Comparison of ENCODE assay signal across 1 cellular context in the genomic region with DNA sequence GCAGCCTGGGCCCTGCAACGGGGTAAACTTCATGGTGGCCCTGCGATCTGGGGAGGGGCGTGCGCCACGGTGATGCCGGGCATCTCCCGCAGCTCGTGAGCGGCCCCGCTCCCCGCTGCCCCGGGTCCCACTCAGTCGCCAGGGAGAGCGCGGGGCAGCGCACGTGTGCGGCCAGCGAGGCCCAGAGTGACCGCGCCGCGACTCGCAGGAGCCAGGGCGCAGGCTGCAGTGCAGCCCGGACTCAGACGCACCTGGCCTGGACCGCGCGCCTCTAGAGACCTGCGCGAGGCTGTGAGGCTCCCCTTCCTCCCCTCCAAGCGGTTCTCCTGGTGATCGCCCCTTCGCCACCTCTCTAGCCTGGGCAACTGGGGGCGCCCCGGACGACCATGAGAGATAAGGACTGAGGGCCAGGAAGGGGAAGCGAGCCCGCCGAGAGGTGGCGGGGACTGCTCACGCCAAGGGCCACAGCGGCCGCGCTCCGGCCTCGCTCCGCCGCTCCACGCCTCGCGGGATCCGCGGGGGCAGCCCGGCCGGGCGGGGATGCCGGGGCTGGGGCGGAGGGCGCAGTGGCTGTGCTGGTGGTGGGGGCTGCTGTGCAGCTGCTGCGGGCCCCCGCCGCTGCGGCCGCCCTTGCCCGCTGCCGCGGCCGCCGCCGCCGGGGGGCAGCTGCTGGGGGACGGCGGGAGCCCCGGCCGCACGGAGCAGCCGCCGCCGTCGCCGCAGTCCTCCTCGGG.
TF ChIP-seq lines count a peak whose summit lies in the region.

No MANE protein-coding gene starts in this region.

TF ChIP-seq in HEK293, 187 proteins besides CTCF, POLR2A, EP300 and RAD21 (continued from another document):
- TF ChIP-seq, protein P1, sequence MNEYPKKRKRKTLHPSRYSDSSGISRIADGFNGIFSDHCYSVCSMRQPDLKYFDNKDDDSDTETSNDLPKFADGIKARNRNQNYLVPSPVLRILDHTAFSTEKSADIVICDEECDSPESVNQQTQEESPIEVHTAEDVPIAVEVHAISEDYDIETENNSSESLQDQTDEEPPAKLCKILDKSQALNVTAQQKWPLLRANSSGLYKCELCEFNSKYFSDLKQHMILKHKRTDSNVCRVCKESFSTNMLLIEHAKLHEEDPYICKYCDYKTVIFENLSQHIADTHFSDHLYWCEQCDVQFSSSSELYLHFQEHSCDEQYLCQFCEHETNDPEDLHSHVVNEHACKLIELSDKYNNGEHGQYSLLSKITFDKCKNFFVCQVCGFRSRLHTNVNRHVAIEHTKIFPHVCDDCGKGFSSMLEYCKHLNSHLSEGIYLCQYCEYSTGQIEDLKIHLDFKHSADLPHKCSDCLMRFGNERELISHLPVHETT (tag by site-specific recombination; IDR thresholded peaks at IDR 0.05): no peak
- TF ChIP-seq, protein P2, sequence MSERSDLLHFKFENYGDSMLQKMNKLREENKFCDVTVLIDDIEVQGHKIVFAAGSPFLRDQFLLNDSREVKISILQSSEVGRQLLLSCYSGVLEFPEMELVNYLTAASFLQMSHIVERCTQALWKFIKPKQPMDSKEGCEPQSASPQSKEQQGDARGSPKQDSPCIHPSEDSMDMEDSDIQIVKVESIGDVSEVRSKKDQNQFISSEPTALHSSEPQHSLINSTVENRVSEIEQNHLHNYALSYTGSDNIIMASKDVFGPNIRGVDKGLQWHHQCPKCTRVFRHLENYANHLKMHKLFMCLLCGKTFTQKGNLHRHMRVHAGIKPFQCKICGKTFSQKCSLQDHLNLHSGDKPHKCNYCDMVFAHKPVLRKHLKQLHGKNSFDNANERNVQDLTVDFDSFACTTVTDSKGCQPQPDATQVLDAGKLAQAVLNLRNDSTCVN (tag by site-specific recombination; optimal IDR thresholded peaks at IDR 0.05): peak; percentile 94
- TF ChIP-seq ZFP37 (tag by site-specific recombination; IDR thresholded peaks at IDR 0.05): no peak
- TF ChIP-seq ZNF133 (tag by site-specific recombination; IDR thresholded peaks at IDR 0.05): no peak
- no peak for TF ChIP-seq ZNF140 (tag by site-specific recombination; IDR thresholded peaks at IDR 0.05)
- TF ChIP-seq ZEB2 (tag by site-specific recombination; IDR thresholded peaks at IDR 0.05): 0 out of 2 replicates have a peak, but pooled peaks have one; percentile 13
- TF ChIP-seq ZNF433 (tag by site-specific recombination; IDR thresholded peaks at IDR 0.05; ENCODE audit: low read depth): no peak
- TF ChIP-seq, protein P3, sequence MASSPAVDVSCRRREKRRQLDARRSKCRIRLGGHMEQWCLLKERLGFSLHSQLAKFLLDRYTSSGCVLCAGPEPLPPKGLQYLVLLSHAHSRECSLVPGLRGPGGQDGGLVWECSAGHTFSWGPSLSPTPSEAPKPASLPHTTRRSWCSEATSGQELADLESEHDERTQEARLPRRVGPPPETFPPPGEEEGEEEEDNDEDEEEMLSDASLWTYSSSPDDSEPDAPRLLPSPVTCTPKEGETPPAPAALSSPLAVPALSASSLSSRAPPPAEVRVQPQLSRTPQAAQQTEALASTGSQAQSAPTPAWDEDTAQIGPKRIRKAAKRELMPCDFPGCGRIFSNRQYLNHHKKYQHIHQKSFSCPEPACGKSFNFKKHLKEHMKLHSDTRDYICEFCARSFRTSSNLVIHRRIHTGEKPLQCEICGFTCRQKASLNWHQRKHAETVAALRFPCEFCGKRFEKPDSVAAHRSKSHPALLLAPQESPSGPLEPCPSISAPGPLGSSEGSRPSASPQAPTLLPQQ (tag by site-specific recombination; IDR thresholded peaks at IDR 0.05): peak; percentile 67
- no peak for TF ChIP-seq ZNF830 (tag by site-specific recombination; IDR thresholded peaks at IDR 0.05; ENCODE audit: low read depth)
- no peak for TF ChIP-seq ZNF302 (tag by site-specific recombination; IDR thresholded peaks at IDR 0.05; ENCODE audit: low read depth)
- TF ChIP-seq ZBTB1 (tag by site-specific recombination; IDR thresholded peaks at IDR 0.05): no peak
- no peak; the same call in 1 of the 2 replicates for TF ChIP-seq KLF16 (tag by site-specific recombination; IDR thresholded peaks at IDR 0.05)
- TF ChIP-seq ZNF623 (tag by site-specific recombination; IDR thresholded peaks at IDR 0.05): no peak
- no peak for TF ChIP-seq KLF8 (tag by site-specific recombination; IDR thresholded peaks at IDR 0.05)
- no peak for TF ChIP-seq ZNF654 (tag by site-specific recombination; IDR thresholded peaks at IDR 0.05; ENCODE audit: low read depth)
- no peak for TF ChIP-seq GLI2 (tag by site-specific recombination; IDR thresholded peaks at IDR 0.05; ENCODE audit: borderline replicate concordance, low read depth)
- TF ChIP-seq ZNF837 (tag by site-specific recombination; IDR thresholded peaks at IDR 0.05): 0 out of 2 replicates have a peak, but pooled peaks have one; percentile 31
- TF ChIP-seq ZNF76 (tag by site-specific recombination; IDR thresholded peaks at IDR 0.05; ENCODE audit: borderline replicate concordance, low read depth): peak; percentile 46; the same call in 1 of the 2 replicates
- 0 out of 2 replicates have a peak, but pooled peaks have one; percentile 13 for TF ChIP-seq ZNF24 (tag by site-specific recombination; IDR thresholded peaks at IDR 0.05)
- TF ChIP-seq, protein P4, sequence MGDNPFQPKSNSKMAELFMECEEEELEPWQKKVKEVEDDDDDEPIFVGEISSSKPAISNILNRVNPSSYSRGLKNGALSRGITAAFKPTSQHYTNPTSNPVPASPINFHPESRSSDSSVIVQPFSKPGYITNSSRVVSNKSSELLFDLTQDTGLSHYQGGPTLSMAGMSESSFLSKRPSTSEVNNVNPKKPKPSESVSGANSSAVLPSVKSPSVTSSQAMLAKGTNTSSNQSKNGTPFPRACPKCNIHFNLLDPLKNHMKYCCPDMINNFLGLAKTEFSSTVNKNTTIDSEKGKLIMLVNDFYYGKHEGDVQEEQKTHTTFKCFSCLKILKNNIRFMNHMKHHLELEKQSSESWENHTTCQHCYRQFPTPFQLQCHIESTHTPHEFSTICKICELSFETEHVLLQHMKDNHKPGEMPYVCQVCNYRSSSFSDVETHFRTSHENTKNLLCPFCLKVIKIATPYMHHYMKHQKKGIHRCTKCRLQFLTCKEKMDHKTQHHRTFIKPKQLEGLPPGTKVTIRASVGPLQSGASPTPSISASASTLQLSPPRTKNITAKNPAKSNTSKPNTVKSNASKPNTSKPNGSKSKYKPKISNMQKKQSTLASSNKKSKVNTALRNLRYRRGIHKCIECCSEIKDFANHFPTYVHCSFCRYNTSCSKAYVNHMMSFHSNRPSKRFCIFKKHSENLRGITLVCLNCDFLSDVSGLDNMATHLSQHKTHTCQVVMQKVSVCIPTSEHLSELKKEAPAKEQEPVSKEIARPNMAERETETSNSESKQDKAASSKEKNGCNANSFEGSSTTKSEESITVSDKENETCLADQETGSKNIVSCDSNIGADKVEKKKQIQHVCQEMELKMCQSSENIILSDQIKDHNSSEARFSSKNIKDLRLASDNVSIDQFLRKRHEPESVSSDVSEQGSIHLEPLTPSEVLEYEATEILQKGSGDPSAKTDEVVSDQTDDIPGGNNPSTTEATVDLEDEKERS (tag by site-specific recombination; IDR thresholded peaks at IDR 0.05): no peak
- no peak for TF ChIP-seq ZNF701 (tag by site-specific recombination; IDR thresholded peaks at IDR 0.05)
- TF ChIP-seq SP7 (tag by site-specific recombination; IDR thresholded peaks at IDR 0.05): no peak
- TF ChIP-seq ZNF335 (tag by site-specific recombination; conservative IDR thresholded peaks at IDR 0.05): no peak
- TF ChIP-seq YY2 (tag by site-specific recombination; IDR thresholded peaks at IDR 0.05): no peak
- TF ChIP-seq ZNF221 (tag by site-specific recombination; IDR thresholded peaks at IDR 0.05; ENCODE audit: borderline replicate concordance): no peak
- TF ChIP-seq ZNF23 (tag by site-specific recombination; IDR thresholded peaks at IDR 0.05; ENCODE audit: borderline replicate concordance): no peak
- no peak for TF ChIP-seq ZNF311 (tag by site-specific recombination; IDR thresholded peaks at IDR 0.05; ENCODE audit: borderline replicate concordance)
- TF ChIP-seq, protein P5, sequence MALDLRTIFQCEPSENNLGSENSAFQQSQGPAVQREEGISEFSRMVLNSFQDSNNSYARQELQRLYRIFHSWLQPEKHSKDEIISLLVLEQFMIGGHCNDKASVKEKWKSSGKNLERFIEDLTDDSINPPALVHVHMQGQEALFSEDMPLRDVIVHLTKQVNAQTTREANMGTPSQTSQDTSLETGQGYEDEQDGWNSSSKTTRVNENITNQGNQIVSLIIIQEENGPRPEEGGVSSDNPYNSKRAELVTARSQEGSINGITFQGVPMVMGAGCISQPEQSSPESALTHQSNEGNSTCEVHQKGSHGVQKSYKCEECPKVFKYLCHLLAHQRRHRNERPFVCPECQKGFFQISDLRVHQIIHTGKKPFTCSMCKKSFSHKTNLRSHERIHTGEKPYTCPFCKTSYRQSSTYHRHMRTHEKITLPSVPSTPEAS (tag by site-specific recombination; IDR thresholded peaks at IDR 0.05): no peak
- TF ChIP-seq ZNF121 (tag by site-specific recombination; IDR thresholded peaks at IDR 0.05): no peak
- no peak; the same call in 1 of the 2 replicates for TF ChIP-seq ZBTB17 (tag by site-specific recombination; IDR thresholded peaks at IDR 0.05)
- TF ChIP-seq, protein P6, sequence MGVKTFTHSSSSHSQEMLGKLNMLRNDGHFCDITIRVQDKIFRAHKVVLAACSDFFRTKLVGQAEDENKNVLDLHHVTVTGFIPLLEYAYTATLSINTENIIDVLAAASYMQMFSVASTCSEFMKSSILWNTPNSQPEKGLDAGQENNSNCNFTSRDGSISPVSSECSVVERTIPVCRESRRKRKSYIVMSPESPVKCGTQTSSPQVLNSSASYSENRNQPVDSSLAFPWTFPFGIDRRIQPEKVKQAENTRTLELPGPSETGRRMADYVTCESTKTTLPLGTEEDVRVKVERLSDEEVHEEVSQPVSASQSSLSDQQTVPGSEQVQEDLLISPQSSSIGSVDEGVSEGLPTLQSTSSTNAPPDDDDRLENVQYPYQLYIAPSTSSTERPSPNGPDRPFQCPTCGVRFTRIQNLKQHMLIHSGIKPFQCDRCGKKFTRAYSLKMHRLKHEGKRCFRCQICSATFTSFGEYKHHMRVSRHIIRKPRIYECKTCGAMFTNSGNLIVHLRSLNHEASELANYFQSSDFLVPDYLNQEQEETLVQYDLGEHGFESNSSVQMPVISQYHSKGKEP (tag by site-specific recombination; IDR thresholded peaks at IDR 0.05): no peak
- TF ChIP-seq ZNF157 (tag by site-specific recombination; IDR thresholded peaks at IDR 0.05): no peak
- TF ChIP-seq ZNF548 (tag by site-specific recombination; IDR thresholded peaks at IDR 0.05): no peak
- no peak for TF ChIP-seq ZNF350 (tag by site-specific recombination; IDR thresholded peaks at IDR 0.05)
- no peak for TF ChIP-seq ZNF600 (tag by site-specific recombination; IDR thresholded peaks at IDR 0.05)
- peak; percentile 62 for TF ChIP-seq GLIS2 (tag by site-specific recombination; IDR thresholded peaks at IDR 0.05)
- no peak for TF ChIP-seq ZNF114 (tag by site-specific recombination; IDR thresholded peaks at IDR 0.05)
- TF ChIP-seq, protein P7, sequence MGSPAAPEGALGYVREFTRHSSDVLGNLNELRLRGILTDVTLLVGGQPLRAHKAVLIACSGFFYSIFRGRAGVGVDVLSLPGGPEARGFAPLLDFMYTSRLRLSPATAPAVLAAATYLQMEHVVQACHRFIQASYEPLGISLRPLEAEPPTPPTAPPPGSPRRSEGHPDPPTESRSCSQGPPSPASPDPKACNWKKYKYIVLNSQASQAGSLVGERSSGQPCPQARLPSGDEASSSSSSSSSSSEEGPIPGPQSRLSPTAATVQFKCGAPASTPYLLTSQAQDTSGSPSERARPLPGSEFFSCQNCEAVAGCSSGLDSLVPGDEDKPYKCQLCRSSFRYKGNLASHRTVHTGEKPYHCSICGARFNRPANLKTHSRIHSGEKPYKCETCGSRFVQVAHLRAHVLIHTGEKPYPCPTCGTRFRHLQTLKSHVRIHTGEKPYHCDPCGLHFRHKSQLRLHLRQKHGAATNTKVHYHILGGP (tag by site-specific recombination; IDR thresholded peaks at IDR 0.05): no peak
- TF ChIP-seq HOXC10 (CRISPR knock-in tag; IDR thresholded peaks at IDR 0.05): no peak
- no peak for TF ChIP-seq ZNF776 (tag by site-specific recombination; IDR thresholded peaks at IDR 0.05; ENCODE audit: borderline replicate concordance)
- TF ChIP-seq, protein P8, sequence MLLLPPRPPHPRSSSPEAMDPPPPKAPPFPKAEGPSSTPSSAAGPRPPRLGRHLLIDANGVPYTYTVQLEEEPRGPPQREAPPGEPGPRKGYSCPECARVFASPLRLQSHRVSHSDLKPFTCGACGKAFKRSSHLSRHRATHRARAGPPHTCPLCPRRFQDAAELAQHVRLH (tag by site-specific recombination; IDR thresholded peaks at IDR 0.05): no peak
- TF ChIP-seq ZNF561 (tag by site-specific recombination; IDR thresholded peaks at IDR 0.05; ENCODE audit: borderline replicate concordance): 0 out of 2 replicates have a peak, but pooled peaks have one; percentile 3
- TF ChIP-seq, protein P9, sequence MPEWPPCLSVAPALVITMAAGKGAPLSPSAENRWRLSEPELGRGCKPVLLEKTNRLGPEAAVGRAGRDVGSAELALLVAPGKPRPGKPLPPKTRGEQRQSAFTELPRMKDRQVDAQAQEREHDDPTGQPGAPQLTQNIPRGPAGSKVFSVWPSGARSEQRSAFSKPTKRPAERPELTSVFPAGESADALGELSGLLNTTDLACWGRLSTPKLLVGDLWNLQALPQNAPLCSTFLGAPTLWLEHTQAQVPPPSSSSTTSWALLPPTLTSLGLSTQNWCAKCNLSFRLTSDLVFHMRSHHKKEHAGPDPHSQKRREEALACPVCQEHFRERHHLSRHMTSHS (tag by site-specific recombination; IDR thresholded peaks at IDR 0.05): 0 out of 2 replicates have a peak, but pooled peaks have one; percentile 14
- TF ChIP-seq SP2 (tag by site-specific recombination; IDR thresholded peaks at IDR 0.05): no peak
- TF ChIP-seq ZNF658 (tag by site-specific recombination; IDR thresholded peaks at IDR 0.05): no peak
- TF ChIP-seq ZNF324 (tag by site-specific recombination; IDR thresholded peaks at IDR 0.05): no peak
- TF ChIP-seq, protein P10, sequence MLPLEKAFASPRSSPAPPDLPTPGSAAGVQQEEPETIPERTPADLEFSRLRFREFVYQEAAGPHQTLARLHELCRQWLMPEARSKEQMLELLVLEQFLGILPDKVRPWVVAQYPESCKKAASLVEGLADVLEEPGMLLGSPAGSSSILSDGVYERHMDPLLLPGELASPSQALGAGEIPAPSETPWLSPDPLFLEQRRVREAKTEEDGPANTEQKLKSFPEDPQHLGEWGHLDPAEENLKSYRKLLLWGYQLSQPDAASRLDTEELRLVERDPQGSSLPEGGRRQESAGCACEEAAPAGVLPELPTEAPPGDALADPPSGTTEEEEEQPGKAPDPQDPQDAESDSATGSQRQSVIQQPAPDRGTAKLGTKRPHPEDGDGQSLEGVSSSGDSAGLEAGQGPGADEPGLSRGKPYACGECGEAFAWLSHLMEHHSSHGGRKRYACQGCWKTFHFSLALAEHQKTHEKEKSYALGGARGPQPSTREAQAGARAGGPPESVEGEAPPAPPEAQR (tag by site-specific recombination; IDR thresholded peaks at IDR 0.05): no peak
- no peak for TF ChIP-seq ZNF660 (tag by site-specific recombination; IDR thresholded peaks at IDR 0.05)
- no peak for TF ChIP-seq OSR2 (tag by site-specific recombination; IDR thresholded peaks at IDR 0.05)
- no peak for TF ChIP-seq ZNF146 (tag by site-specific recombination; IDR thresholded peaks at IDR 0.05)
- no peak for TF ChIP-seq KLF1 (tag by site-specific recombination; IDR thresholded peaks at IDR 0.05)
- no peak for TF ChIP-seq ZNF792 (tag by site-specific recombination; IDR thresholded peaks at IDR 0.05)
